Comparison of ENCODE assay signal across 21 cellular contexts in the genomic region with DNA sequence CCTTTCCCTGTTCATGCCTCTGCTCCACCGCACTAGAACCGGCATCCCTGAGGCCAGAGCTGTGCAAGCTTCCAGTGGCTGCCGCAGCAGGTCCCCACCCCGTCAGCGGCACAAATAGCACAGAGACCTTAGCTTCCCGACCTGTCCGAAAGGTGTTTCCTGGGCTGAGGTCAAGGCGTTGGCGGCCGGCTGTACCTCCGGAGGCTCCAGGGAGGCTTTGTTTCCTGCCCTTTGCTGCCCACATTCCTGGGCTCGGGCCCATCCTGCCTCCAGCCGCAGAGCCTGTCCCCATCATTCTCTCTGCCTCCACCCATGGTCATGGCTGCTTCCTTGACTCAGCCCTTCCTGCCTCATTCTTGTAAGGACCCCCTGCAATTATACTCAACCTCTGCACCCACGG. TPM values are rescaled to one million over a fixed set of nuclear protein-coding genes. Genes with fewer than 3 reads are reported as not detected.
A peak's percentile ranks its signal among the peaks of the same experiment; 100 is the strongest.
DNase-seq lines count a peak whose midpoint lies in the region; ATAC-seq and TF ChIP-seq lines count a peak whose summit lies in the region.
"Had no signal": no experiment of that assay in that cellular context is flagged by ENCODE, and none has a peak within 500 bp of the region (broad histone marks: within the 10 kb centered on the region; RNA-seq: fewer than 3 reads in every experiment).

No MANE protein-coding gene starts in this region.

- no peak overlapping the region for H3K23ac ChIP-seq in neuronal stem cell (ENCODE audit: low read depth, low read length, poor library complexity)

- H3K14ac ChIP-seq in neuronal stem cell (ENCODE audit: low read length): no peak overlapping the region

- H2BK120ac ChIP-seq in neuronal stem cell (ENCODE audit: low read depth, low read length): no peak overlapping the region

- H3K36me3 Mint-ChIP-seq in Caco-2 (ENCODE audit: insufficient read depth, unreplicated experiment) (peaks cover 79% of the 10 kb centered on the region), endodermal cell (ENCODE audit: low read depth) (peaks cover 27% of the 10 kb centered on the region)
- H3K36me3 Mint-ChIP-seq: CD8-positive, alpha-beta T cell; IgD-negative memory B cell had no signal

- POLR2A ChIA-PET in Caco-2 (lab: Charles Lee): no interaction called here

- H3K4me3 ChIP-seq in Caco-2 (ENCODE audit: low read depth, low read length) (no peak overlapping the region), endodermal cell (ENCODE audit: low read length) (no peak overlapping the region), neuronal stem cell (ENCODE audit: low read length in 2 of 2) (no peak overlapping the region)
- H3K4me3 ChIP-seq: SJCRH30 had no signal

- H2AK5ac ChIP-seq in neuronal stem cell (ENCODE audit: low read depth, low read length): no peak overlapping the region

- H3K27ac ChIP-seq in endodermal cell (ENCODE audit: low read depth, low read length) (no peak overlapping the region), neuronal stem cell (replicated peaks; ENCODE audit: low read length) (no peak overlapping the region)
- H3K27ac ChIP-seq: SJCRH30 had no signal

- no peak overlapping the region for H2AFZ ChIP-seq in neuronal stem cell (ENCODE audit: low read length)

- no peaks in the 10 kb centered on the region for H3K4me1 ChIP-seq in Caco-2
- H3K4me1 ChIP-seq in endodermal cell (ENCODE audit: control insufficient read depth, insufficient read depth, low read length): no peaks in the 10 kb centered on the region
- H3K4me1 ChIP-seq in neuronal stem cell (ENCODE audit: control insufficient read depth in 2 of 2, insufficient read depth in 1 of 2, low read depth in 1 of 2, low read length in 2 of 2): no peaks in the 10 kb centered on the region
- H3K4me1 ChIP-seq: SJCRH30 had no signal

- H3K9ac ChIP-seq in endodermal cell (ENCODE audit: extremely low read depth, low read length, poor library complexity, severe bottlenecking): no peak overlapping the region
- H3K9ac ChIP-seq in neuronal stem cell (ENCODE audit: low read depth, low read length, poor library complexity): no peak overlapping the region

- H3K36me3 ChIP-seq in Caco-2 (ENCODE audit: control insufficient read depth, insufficient read depth, low read length) (no peaks in the 10 kb centered on the region; the same call in none of the 2 replicates), endodermal cell (ENCODE audit: control insufficient read depth, insufficient read depth, low read length) (peaks cover 3% of the 10 kb centered on the region), neuronal stem cell (replicated peaks in 1 of 2; ENCODE audit: control insufficient read depth in 2 of 2, insufficient read depth in 2 of 2, low read length in 2 of 2) (no peaks in the 10 kb centered on the region)
- H3K36me3 ChIP-seq: SJCRH30 had no signal

- H2BK12ac ChIP-seq in neuronal stem cell (ENCODE audit: low read length): no peak overlapping the region

- H3K27me3 Mint-ChIP-seq in Caco-2 (ENCODE audit: insufficient read depth, unreplicated experiment) (no peaks in the 10 kb centered on the region), endodermal cell (ENCODE audit: insufficient read depth) (no peaks in the 10 kb centered on the region)

- H3K9me3 Mint-ChIP-seq in Caco-2 (ENCODE audit: unreplicated experiment) (no peaks in the 10 kb centered on the region), endodermal cell (peaks cover 2% of the 10 kb centered on the region)
- H3K9me3 Mint-ChIP-seq: CD8-positive, alpha-beta T cell had no signal

- H3K4ac ChIP-seq in neuronal stem cell (ENCODE audit: low read length): no peak overlapping the region

- no peak for ATAC-seq in HG02981 (IDR thresholded peaks at IDR 0.05; ENCODE audit: unreplicated experiment)
- ATAC-seq: CD8-positive, alpha-beta T cell had no signal

- H3K4me1 Mint-ChIP-seq in Caco-2 (ENCODE audit: low read depth, unreplicated experiment) (peaks cover 9% of the 10 kb centered on the region), endodermal cell (peaks cover 8% of the 10 kb centered on the region)
- H3K4me1 Mint-ChIP-seq: IgD-negative memory B cell had no signal

- no peak overlapping the region for H4K91ac ChIP-seq in neuronal stem cell (ENCODE audit: low read depth, low read length, poor library complexity)

- H3K4me3 Mint-ChIP-seq in Caco-2 (ENCODE audit: unreplicated experiment): no peak overlapping the region
- H3K4me3 Mint-ChIP-seq in endodermal cell: no peak overlapping the region
- H3K4me3 Mint-ChIP-seq: CD8-positive, alpha-beta T cell; IgD-negative memory B cell had no signal

- H2BK15ac ChIP-seq in neuronal stem cell (ENCODE audit: low read length): peak overlapping the region; percentile 55

- no peak overlapping the region for H4K8ac ChIP-seq in neuronal stem cell (ENCODE audit: low read depth, low read length)

- BruUV-seq in Caco-2 (replicated peaks; lab: Mats Ljungman, UMichigan): no TSS peak

- H2BK5ac ChIP-seq in neuronal stem cell (ENCODE audit: low read length): peak overlapping the region; percentile 60

- no peak overlapping the region for H3K4me2 ChIP-seq in neuronal stem cell (ENCODE audit: insufficient read depth, low read length, poor library complexity, severe bottlenecking)

- H3K79me1 ChIP-seq in neuronal stem cell (ENCODE audit: low read depth, low read length): no peaks in the 10 kb centered on the region

- 58 to 74% methylated on average over 8 to 14 of the region's 14 CpGs for WGBS in endodermal cell (ENCODE audit: insufficient coverage in 1 of 2, insufficient read length in 1 of 2), 2 experiments
- no CpG with 5 or more reads among the region's 14 CpGs for WGBS in neuronal stem cell (ENCODE audit: extremely low coverage in 2 of 2, insufficient read length in 2 of 2, insufficient replicate concordance in 1 of 2), 2 donors

- intact Hi-C loops in Caco-2 (cut with micrococcal nuclease; ENCODE audit: unreplicated experiment): no loop called here

- CTCF ChIA-PET in Caco-2 (lab: Charles Lee): interaction anchor here (0.6 kb wide), 1 partner anchor 91 kb away, joined by 3 read pairs; no protein-coding TSS in a partner anchor

- DNase-seq in Caco-2 (no peak), NCI-H226 (peak; percentile 40), endodermal cell (no peak), neuronal stem cell (ENCODE audit: low spot score) (no peak), KG1 (lab: John Stamatoyannopoulos, UW) (no peak), NCI-H82 (lab: John Stamatoyannopoulos, UW) (no peak), NCI-H2029 treated with DMSO at 0.1 percent for 48 hours (lab: John Stamatoyannopoulos, UW) (no peak)
- DNase-seq: 8988T; AML-193; C1 segment of cervical spinal cord; CD8-positive, alpha-beta T cell; HCEC 1CT; NCI-H1417 treated with DMSO at 0.1 percent for 48 hours; NCI-H187 treated with DMSO at 0.1 percent for 48 hours; NCI-H2227 treated with DMSO at 0.1 percent for 48 hours; NCI-H510A treated with DMSO at 0.1 percent for 48 hours; OCI-M1; SJCRH30 had no signal

- TF ChIP-seq CTCF in Caco-2 (IDR thresholded peaks at IDR 0.05; ENCODE audit: insufficient read depth in 1 of 2, low read depth in 1 of 2, low read length in 1 of 2, severe bottlenecking in 1 of 2, unreplicated experiment in 1 of 2) (no peak), endodermal cell (conservative IDR thresholded peaks at IDR 0.05) (no peak)

- H3K18ac ChIP-seq in neuronal stem cell (ENCODE audit: low read length): no peak overlapping the region

- H3K27ac Mint-ChIP-seq in Caco-2 (ENCODE audit: unreplicated experiment) (peak overlapping the region; percentile 49), endodermal cell (peak overlapping the region; percentile 24)
- H3K27ac Mint-ChIP-seq: CD8-positive, alpha-beta T cell; IgD-negative memory B cell had no signal

- no peaks in the 10 kb centered on the region for H3K27me3 ChIP-seq in Caco-2 (replicated peaks; ENCODE audit: control insufficient read depth, insufficient read depth, low read length)
- H3K27me3 ChIP-seq in endodermal cell (ENCODE audit: control insufficient read depth, insufficient read depth, low read length, poor library complexity, severe bottlenecking): no peaks in the 10 kb centered on the region
- no peaks in the 10 kb centered on the region for H3K27me3 ChIP-seq in neuronal stem cell (ENCODE audit: control insufficient read depth in 3 of 3, insufficient read depth in 3 of 3, low read depth in 1 of 3, low read length in 3 of 3)
- H3K27me3 ChIP-seq: SJCRH30 had no signal

- H3K9me3 ChIP-seq in Caco-2 (no peaks in the 10 kb centered on the region), endodermal cell (ENCODE audit: control insufficient read depth, low read length) (no peaks in the 10 kb centered on the region), neuronal stem cell (replicated peaks in 1 of 2; ENCODE audit: control insufficient read depth in 2 of 2, insufficient read depth in 1 of 2, low read depth in 1 of 2, low read length in 2 of 2) (no peaks in the 10 kb centered on the region)
- H3K9me3 ChIP-seq: SJCRH30 had no signal

RNA-seq across cellular contexts. Expression of a gene that starts 31.2 kb away (rescaled TPM):
- total RNA-seq in Caco-2 (2022): 81.5 and 90.5 TPM in 2 replicates
- total RNA-seq in endodermal cell: 10 to 100 TPM; 45.2 to 51.3 TPM
- 9.3 TPM for polyA plus RNA-seq in endodermal cell (2013, experiment 1 of 2)
- polyA plus RNA-seq in endodermal cell (2013, experiment 2 of 2): 4.3 TPM
- 4.1 TPM for polyA plus RNA-seq in neuronal stem cell (2013, experiment 1 of 2)
- polyA plus RNA-seq in neuronal stem cell (2013, experiment 2 of 2): 4.2 TPM
- total RNA-seq: M059J had no signal
- polyA plus RNA-seq: IgD-negative memory B cell had no signal
